ENCODE assay signal across 10 cellular contexts in the genomic region with DNA sequence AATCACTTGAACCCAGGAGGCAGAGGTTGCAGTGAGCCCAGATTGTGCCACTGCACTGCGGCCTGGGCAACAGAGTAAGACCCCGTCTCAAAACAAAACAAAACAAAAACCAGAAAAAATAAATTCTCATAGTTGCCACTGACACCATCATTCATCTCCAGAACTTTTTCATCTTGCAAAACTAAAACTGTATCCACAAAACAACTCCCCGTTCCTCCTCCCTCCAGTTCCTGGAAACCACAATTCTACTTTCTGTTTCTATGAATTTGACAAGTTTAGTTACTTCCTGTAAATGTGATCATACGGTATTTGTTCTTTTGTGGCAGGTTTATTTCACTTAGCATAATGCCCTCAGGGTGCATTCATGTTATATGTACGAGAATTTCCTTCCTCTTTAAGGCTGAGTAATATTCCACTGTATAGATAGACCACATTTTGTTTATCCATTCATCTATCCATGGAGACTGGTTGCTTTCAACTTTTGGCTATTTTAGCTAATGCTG. TPM values are rescaled to one million over a fixed set of nuclear protein-coding genes. Genes with fewer than 3 reads are reported as not detected.
DNase-seq lines count a peak whose midpoint lies in the region; ATAC-seq and TF ChIP-seq lines count a peak whose summit lies in the region.
"Had no signal": no experiment of that assay in that cellular context is flagged by ENCODE, and none has a peak within 500 bp of the region (broad histone marks: within the 10 kb centered on the region; RNA-seq: fewer than 3 reads in every experiment).

No MANE protein-coding gene starts in this region.

- CTCF ChIA-PET in CD4-positive, alpha-beta memory T cell (lab: Charles Lee; ENCODE audit: partially characterized antibody) = interaction anchor here (0.9 to 3.7 kb wide), 3 partner anchors 12 to 18 kb away, joined by 4 to 44 read pairs (median 5); a partner anchor contains a TSS

- intact Hi-C loops in CD4-positive, alpha-beta memory T cell (cut with micrococcal nuclease) = loop anchor here (2.0 kb wide), 1 partner anchor 51 kb away; a partner anchor contains a TSS
- intact Hi-C loops in dorsolateral prefrontal cortex (cut with DNase I) = no loop called here

- 0 out of 2 replicates have a peak, but pooled peaks cover 3% of the 10 kb centered on the region for H3F3A ChIP-seq in Loucy (ENCODE audit: low read depth)

- TF ChIP-seq CTCF in Loucy (conservative IDR thresholded peaks at IDR 0.05; ENCODE audit: low read length) (no peak), dorsolateral prefrontal cortex (IDR thresholded peaks at IDR 0.05 in 54 of 56, conservative IDR thresholded peaks at IDR 0.05 in 2 of 56; ENCODE audit: low read depth in 1 of 56, partially characterized antibody in 56 of 56) (no peak), chondrocyte (IDR thresholded peaks at IDR 0.05) (no peak)

- H3K27ac ChIP-seq in CD4-positive, alpha-beta memory T cell (ENCODE audit: low read depth, low read length) = peak overlapping the region; percentile 100
- peak overlapping the region in 1 of 59 donors; percentile 0 for H3K27ac ChIP-seq in dorsolateral prefrontal cortex

- peak overlapping the region; percentile 89 to 100 (median 97) for H3K27ac Mint-ChIP-seq in CD4-positive, alpha-beta memory T cell
- peak overlapping the region; percentile 100 for H3K27ac Mint-ChIP-seq in activated T-cell treated with anti-CD3 and anti-CD28 coated beads, Interleukin-2, amount 50 U/mL, for 72 hours
- peak overlapping the region; percentile 94 to 100 (median 100) for H3K27ac Mint-ChIP-seq in naive B cell
- H3K27ac Mint-ChIP-seq in chondrocyte (ENCODE audit: unreplicated experiment) = no peak overlapping the region
- H3K27ac Mint-ChIP-seq: type B pancreatic cell had no signal

- H3K27me3 ChIP-seq in CD4-positive, alpha-beta memory T cell (ENCODE audit: insufficient read depth, low read length) = no peaks in the 10 kb centered on the region
- no peaks in the 10 kb centered on the region for H3K27me3 ChIP-seq in Loucy (ENCODE audit: insufficient read depth, low read length, poor library complexity, severe bottlenecking)
- H3K27me3 ChIP-seq in dorsolateral prefrontal cortex = no peaks in the 10 kb centered on the region

- no peaks in the 10 kb centered on the region for H3K9me3 Mint-ChIP-seq in CD4-positive, alpha-beta memory T cell
- H3K9me3 Mint-ChIP-seq in activated T-cell treated with anti-CD3 and anti-CD28 coated beads, Interleukin-2, amount 50 U/mL, for 72 hours = peaks cover 2% of the 10 kb centered on the region in 2 donors
- H3K9me3 Mint-ChIP-seq in naive B cell = peaks cover 0 to 5% (median 0%) of the 10 kb centered on the region in 7 donors
- H3K9me3 Mint-ChIP-seq in chondrocyte (ENCODE audit: low read depth) = no peaks in the 10 kb centered on the region
- H3K9me3 Mint-ChIP-seq: type B pancreatic cell had no signal

- peak overlapping the region; percentile 8 to 46 for H3K4me3 ChIP-seq in CD4-positive, alpha-beta memory T cell (ENCODE audit: low read length in 2 of 2)
- no peak overlapping the region for H3K4me3 ChIP-seq in Loucy (ENCODE audit: low read length, poor library complexity, severe bottlenecking)
- no peak overlapping the region for H3K4me3 ChIP-seq in dorsolateral prefrontal cortex

- peak overlapping the region; percentile 40 to 87 (median 72) for H3K4me3 Mint-ChIP-seq in CD4-positive, alpha-beta memory T cell
- H3K4me3 Mint-ChIP-seq in activated T-cell treated with anti-CD3 and anti-CD28 coated beads, Interleukin-2, amount 50 U/mL, for 72 hours = peak overlapping the region; percentile 86 to 97
- H3K4me3 Mint-ChIP-seq in naive B cell (peak overlapping the region in 7 of 8 donors; percentile 5 to 94 (median 56)), chondrocyte (ENCODE audit: unreplicated experiment) (no peak overlapping the region)
- H3K4me3 Mint-ChIP-seq: type B pancreatic cell had no signal

- H4K20me1 ChIP-seq in Loucy (ENCODE audit: insufficient read depth, low read length, poor library complexity, severe bottlenecking) = no peaks in the 10 kb centered on the region

- no peaks in the 10 kb centered on the region for H3K79me2 ChIP-seq in Loucy (ENCODE audit: insufficient read depth, low read length)

- no peaks in the 10 kb centered on the region for H3K36me3 ChIP-seq in CD4-positive, alpha-beta memory T cell (ENCODE audit: insufficient read depth, low read length)
- H3K36me3 ChIP-seq in Loucy (ENCODE audit: insufficient read depth, low read length) = no peaks in the 10 kb centered on the region

- no peak overlapping the region for H3K9ac ChIP-seq in Loucy (ENCODE audit: low read depth, low read length, poor library complexity, severe bottlenecking)

- peak; percentile 46 to 52 for ATAC-seq in activated T-cell treated with anti-CD3 and anti-CD28 coated beads, Interleukin-2, amount 50 U/mL, for 72 hours (replicated peaks in 1 of 2)
- ATAC-seq in naive B cell (ENCODE audit: low read depth in 2 of 2) (peak; percentile 16 to 25), HG02938 (IDR thresholded peaks at IDR 0.05; ENCODE audit: unreplicated experiment) (no peak)

- H3K9me3 ChIP-seq in CD4-positive, alpha-beta memory T cell (ENCODE audit: control insufficient read depth in 1 of 2, low read length in 2 of 2) = no peaks in the 10 kb centered on the region
- H3K9me3 ChIP-seq in Loucy (ENCODE audit: insufficient read depth, low read depth, low read length) = no peaks in the 10 kb centered on the region

- H3K4me1 Mint-ChIP-seq in CD4-positive, alpha-beta memory T cell = peaks cover 37 to 74% (median 53%) of the 10 kb centered on the region in 4 donors
- peaks cover 91% of the 10 kb centered on the region for H3K4me1 Mint-ChIP-seq in activated T-cell treated with anti-CD3 and anti-CD28 coated beads, Interleukin-2, amount 50 U/mL, for 72 hours (ENCODE audit: low read depth)
- H3K4me1 Mint-ChIP-seq in naive B cell = peaks cover 47 to 86% (median 63%) of the 10 kb centered on the region in 3 donors
- H3K4me1 Mint-ChIP-seq in chondrocyte (ENCODE audit: low read depth) = peaks cover 25% of the 10 kb centered on the region

- H2AFZ ChIP-seq in Loucy (ENCODE audit: low read length) = 0 out of 2 replicates have a peak overlapping the region, but pooled peaks have one; percentile 13

- POLR2A ChIA-PET in CD4-positive, alpha-beta memory T cell (lab: Charles Lee; ENCODE audit: partially characterized antibody) = interaction anchor here (1.3 to 18.6 kb wide), 6 partner anchors 12 to 52 kb away, joined by 3 to 585 read pairs (median 54); a partner anchor contains a TSS

- H3K36me3 Mint-ChIP-seq in CD4-positive, alpha-beta memory T cell = peaks cover 0 to 3% of the 10 kb centered on the region in 2 donors
- H3K36me3 Mint-ChIP-seq in activated T-cell treated with anti-CD3 and anti-CD28 coated beads, Interleukin-2, amount 50 U/mL, for 72 hours (ENCODE audit: insufficient read depth in 2 of 2) = peaks cover 2 to 8% of the 10 kb centered on the region in 2 donors
- H3K36me3 Mint-ChIP-seq in naive B cell (no peaks in the 10 kb centered on the region), chondrocyte (ENCODE audit: low read depth) (no peaks in the 10 kb centered on the region)
- H3K36me3 Mint-ChIP-seq: type B pancreatic cell had no signal

- no peaks in the 10 kb centered on the region for H3K27me3 Mint-ChIP-seq in CD4-positive, alpha-beta memory T cell
- no peaks in the 10 kb centered on the region for H3K27me3 Mint-ChIP-seq in activated T-cell treated with anti-CD3 and anti-CD28 coated beads, Interleukin-2, amount 50 U/mL, for 72 hours (ENCODE audit: low read depth)
- no peaks in the 10 kb centered on the region for H3K27me3 Mint-ChIP-seq in naive B cell
- H3K27me3 Mint-ChIP-seq in chondrocyte (ENCODE audit: low read depth) = no peaks in the 10 kb centered on the region

- H3K4me1 ChIP-seq in CD4-positive, alpha-beta memory T cell (ENCODE audit: insufficient read depth, low read length) = peaks cover 94% of the 10 kb centered on the region
- peaks cover 14% of the 10 kb centered on the region for H3K4me1 ChIP-seq in Loucy (ENCODE audit: insufficient read depth, low read length, poor library complexity, severe bottlenecking)

- DNase-seq in CD4-positive, alpha-beta memory T cell = peak; percentile 78 to 88 (median 84)
- DNase-seq in activated T-cell treated with anti-CD3 and anti-CD28 coated beads, Interleukin-2, amount 50 U/mL, for 72 hours = no peak
- DNase-seq in naive B cell (peak; percentile 70), dorsolateral prefrontal cortex (no peak), chondrocyte (ENCODE audit: low spot score) (no peak), NCI-H524 treated with DMSO at 0.1 percent for 48 hours (lab: John Stamatoyannopoulos, UW) (no peak)
- DNase-seq: amygdala had no signal

- no peaks in the 10 kb centered on the region for H3K9me2 ChIP-seq in Loucy (replicated peaks; ENCODE audit: low read depth, low read length)

- no peak overlapping the region for H3K4me2 ChIP-seq in Loucy (ENCODE audit: low read depth, low read length, poor library complexity, severe bottlenecking)

RNA-seq across cellular contexts. Expression of a gene that starts 13.2 kb away (rescaled TPM):
- 100 to 1,000 TPM; 170 to 173 TPM for total RNA-seq in CD4-positive, alpha-beta memory T cell
- polyA plus RNA-seq in CD4-positive, alpha-beta memory T cell = 100 to 1,000 TPM; 211 to 275 TPM
- 100 to 1,000 TPM; 316 to 369 TPM for total RNA-seq in activated T-cell treated with anti-CD3 and anti-CD28 coated beads, Interleukin-2, amount 50 U/mL, for 72 hours
- polyA plus RNA-seq in naive B cell (ENCODE audit: low read depth in 6 of 6) = 10 to 100 TPM; 17.8 to 41.1 (median 31.9) TPM
- 10 to 100 TPM in 67 of 120 experiments, 1 to 10 TPM in 53; 3.9 to 39.0 (median 10.7) TPM for total RNA-seq in dorsolateral prefrontal cortex
- 1.8 to 12.7 TPM (median 10.7 TPM) in 3 replicates for total RNA-seq in chondrocyte

RNA-seq across cellular contexts. Expression of a gene that starts 51.1 kb away (rescaled TPM):
- 100 to 1,000 TPM; 148 TPM for total RNA-seq in CD4-positive, alpha-beta memory T cell
- 100 to 1,000 TPM in 1 of 2 donors, 10 to 100 TPM in 1; 95.0 to 145 TPM for polyA plus RNA-seq in CD4-positive, alpha-beta memory T cell
- total RNA-seq in activated T-cell treated with anti-CD3 and anti-CD28 coated beads, Interleukin-2, amount 50 U/mL, for 72 hours = 100 to 1,000 TPM; 225 to 236 TPM
- polyA plus RNA-seq in naive B cell (ENCODE audit: low read depth in 6 of 6) = 100 to 1,000 TPM; 110 to 169 (median 132) TPM
- total RNA-seq in dorsolateral prefrontal cortex (10 to 100 TPM; 17.5 to 45.6 (median 29.1) TPM), chondrocyte (51.4 to 58.5 TPM (median 51.8 TPM) in 3 replicates)

Comparison
In these comparisons a context has a peak if more than half of its experiments do, and no peak if none do; other contexts are left out.
1. DNase-seq: peak in CD4-positive, alpha-beta memory T cell (5 of 5) and naive B cell (single experiment); none in activated T-cell treated with anti-CD3 and anti-CD28 coated beads, Interleukin-2, amount 50 U/mL, for 72 hours (0 of 2), dorsolateral prefrontal cortex (0 of 10), chondrocyte (single experiment) and NCI-H524 treated with DMSO at 0.1 percent for 48 hours (single experiment).
2. H3K4me3 ChIP-seq: peak in CD4-positive, alpha-beta memory T cell (2 of 2); none in Loucy (single experiment) and dorsolateral prefrontal cortex (0 of 59).
3. RNA of a gene that starts 13.2 kb away (total RNA-seq): 316 to 369 TPM in activated T-cell treated with anti-CD3 and anti-CD28 coated beads, Interleukin-2, amount 50 U/mL, for 72 hours and 170 to 173 TPM in CD4-positive, alpha-beta memory T cell; 1.8 to 12.7 TPM in chondrocyte and 3.9 to 39.0 TPM in dorsolateral prefrontal cortex; every median in the first group is over 4 times any median in the second.